1 cellular context compared by ENCODE assay signal in the genomic region with DNA sequence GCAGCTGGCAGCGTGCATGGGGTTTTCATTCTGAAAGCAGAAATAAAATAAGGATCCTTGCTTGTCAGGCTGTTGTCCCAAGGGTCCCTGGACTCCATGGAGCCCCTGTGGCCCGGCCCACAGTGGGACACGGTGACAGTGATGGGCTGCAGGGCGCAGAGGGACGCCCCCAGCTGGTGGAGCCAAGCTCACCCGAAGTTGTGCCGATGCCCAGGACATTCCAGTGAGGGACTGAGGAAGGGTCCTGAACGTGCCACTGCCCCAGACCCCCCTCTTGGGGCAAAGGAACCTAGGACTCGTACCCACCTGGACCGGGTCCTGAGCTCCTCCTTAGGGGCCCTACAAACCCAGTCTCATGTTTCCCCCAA.
TF ChIP-seq lines count a peak whose summit lies in the region.

No MANE protein-coding gene starts in this region.

TF ChIP-seq in GM12878, 131 proteins besides CTCF, POLR2A, EP300 and RAD21:
- TF ChIP-seq SPI1 (IDR thresholded peaks at IDR 0.05; ENCODE audit: borderline replicate concordance, insufficient read depth, low read depth, low read length) (no peak), SUZ12 (IDR thresholded peaks at IDR 0.05; ENCODE audit: unreplicated experiment) (no peak), KAT2A (conservative IDR thresholded peaks at IDR 0.05; ENCODE audit: control insufficient read depth, low read depth, low read length) (no peak), RB1 (IDR thresholded peaks at IDR 0.05; ENCODE audit: borderline replicate concordance) (no peak), YY1 (IDR thresholded peaks at IDR 0.05; ENCODE audit: low read depth, low read length) (no peak), NRF1 (conservative IDR thresholded peaks at IDR 0.05; ENCODE audit: low read depth, low read length) (no peak), ZBTB11 (CRISPR knock-in tag; IDR thresholded peaks at IDR 0.05) (no peak), TCF12 (IDR thresholded peaks at IDR 0.05; ENCODE audit: low read depth, low read length) (no peak), ZSCAN29 (IDR thresholded peaks at IDR 0.05) (no peak), ZBED1 (IDR thresholded peaks at IDR 0.05; ENCODE audit: borderline replicate concordance) (no peak), IKZF2 (IDR thresholded peaks at IDR 0.05) (no peak), NR2C1 (IDR thresholded peaks at IDR 0.05) (no peak)
- TF ChIP-seq, protein P1, sequence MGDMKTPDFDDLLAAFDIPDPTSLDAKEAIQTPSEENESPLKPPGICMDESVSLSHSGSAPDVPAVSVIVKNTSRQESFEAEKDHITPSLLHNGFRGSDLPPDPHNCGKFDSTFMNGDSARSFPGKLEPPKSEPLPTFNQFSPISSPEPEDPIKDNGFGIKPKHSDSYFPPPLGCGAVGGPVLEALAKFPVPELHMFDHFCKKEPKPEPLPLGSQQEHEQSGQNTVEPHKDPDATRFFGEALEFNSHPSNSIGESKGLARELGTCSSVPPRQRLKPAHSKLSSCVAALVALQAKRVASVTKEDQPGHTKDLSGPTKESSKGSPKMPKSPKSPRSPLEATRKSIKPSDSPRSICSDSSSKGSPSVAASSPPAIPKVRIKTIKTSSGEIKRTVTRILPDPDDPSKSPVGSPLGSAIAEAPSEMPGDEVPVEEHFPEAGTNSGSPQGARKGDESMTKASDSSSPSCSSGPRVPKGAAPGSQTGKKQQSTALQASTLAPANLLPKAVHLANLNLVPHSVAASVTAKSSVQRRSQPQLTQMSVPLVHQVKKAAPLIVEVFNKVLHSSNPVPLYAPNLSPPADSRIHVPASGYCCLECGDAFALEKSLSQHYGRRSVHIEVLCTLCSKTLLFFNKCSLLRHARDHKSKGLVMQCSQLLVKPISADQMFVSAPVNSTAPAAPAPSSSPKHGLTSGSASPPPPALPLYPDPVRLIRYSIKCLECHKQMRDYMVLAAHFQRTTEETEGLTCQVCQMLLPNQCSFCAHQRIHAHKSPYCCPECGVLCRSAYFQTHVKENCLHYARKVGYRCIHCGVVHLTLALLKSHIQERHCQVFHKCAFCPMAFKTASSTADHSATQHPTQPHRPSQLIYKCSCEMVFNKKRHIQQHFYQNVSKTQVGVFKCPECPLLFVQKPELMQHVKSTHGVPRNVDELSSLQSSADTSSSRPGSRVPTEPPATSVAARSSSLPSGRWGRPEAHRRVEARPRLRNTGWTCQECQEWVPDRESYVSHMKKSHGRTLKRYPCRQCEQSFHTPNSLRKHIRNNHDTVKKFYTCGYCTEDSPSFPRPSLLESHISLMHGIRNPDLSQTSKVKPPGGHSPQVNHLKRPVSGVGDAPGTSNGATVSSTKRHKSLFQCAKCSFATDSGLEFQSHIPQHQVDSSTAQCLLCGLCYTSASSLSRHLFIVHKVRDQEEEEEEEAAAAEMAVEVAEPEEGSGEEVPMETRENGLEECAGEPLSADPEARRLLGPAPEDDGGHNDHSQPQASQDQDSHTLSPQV (IDR thresholded peaks at IDR 0.05), result no peak
- TF ChIP-seq, protein P2, sequence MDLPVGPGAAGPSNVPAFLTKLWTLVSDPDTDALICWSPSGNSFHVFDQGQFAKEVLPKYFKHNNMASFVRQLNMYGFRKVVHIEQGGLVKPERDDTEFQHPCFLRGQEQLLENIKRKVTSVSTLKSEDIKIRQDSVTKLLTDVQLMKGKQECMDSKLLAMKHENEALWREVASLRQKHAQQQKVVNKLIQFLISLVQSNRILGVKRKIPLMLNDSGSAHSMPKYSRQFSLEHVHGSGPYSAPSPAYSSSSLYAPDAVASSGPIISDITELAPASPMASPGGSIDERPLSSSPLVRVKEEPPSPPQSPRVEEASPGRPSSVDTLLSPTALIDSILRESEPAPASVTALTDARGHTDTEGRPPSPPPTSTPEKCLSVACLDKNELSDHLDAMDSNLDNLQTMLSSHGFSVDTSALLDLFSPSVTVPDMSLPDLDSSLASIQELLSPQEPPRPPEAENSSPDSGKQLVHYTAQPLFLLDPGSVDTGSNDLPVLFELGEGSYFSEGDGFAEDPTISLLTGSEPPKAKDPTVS (IDR thresholded peaks at IDR 0.05; ENCODE audit: low read depth, low read length), result no peak
- TF ChIP-seq, protein P3, sequence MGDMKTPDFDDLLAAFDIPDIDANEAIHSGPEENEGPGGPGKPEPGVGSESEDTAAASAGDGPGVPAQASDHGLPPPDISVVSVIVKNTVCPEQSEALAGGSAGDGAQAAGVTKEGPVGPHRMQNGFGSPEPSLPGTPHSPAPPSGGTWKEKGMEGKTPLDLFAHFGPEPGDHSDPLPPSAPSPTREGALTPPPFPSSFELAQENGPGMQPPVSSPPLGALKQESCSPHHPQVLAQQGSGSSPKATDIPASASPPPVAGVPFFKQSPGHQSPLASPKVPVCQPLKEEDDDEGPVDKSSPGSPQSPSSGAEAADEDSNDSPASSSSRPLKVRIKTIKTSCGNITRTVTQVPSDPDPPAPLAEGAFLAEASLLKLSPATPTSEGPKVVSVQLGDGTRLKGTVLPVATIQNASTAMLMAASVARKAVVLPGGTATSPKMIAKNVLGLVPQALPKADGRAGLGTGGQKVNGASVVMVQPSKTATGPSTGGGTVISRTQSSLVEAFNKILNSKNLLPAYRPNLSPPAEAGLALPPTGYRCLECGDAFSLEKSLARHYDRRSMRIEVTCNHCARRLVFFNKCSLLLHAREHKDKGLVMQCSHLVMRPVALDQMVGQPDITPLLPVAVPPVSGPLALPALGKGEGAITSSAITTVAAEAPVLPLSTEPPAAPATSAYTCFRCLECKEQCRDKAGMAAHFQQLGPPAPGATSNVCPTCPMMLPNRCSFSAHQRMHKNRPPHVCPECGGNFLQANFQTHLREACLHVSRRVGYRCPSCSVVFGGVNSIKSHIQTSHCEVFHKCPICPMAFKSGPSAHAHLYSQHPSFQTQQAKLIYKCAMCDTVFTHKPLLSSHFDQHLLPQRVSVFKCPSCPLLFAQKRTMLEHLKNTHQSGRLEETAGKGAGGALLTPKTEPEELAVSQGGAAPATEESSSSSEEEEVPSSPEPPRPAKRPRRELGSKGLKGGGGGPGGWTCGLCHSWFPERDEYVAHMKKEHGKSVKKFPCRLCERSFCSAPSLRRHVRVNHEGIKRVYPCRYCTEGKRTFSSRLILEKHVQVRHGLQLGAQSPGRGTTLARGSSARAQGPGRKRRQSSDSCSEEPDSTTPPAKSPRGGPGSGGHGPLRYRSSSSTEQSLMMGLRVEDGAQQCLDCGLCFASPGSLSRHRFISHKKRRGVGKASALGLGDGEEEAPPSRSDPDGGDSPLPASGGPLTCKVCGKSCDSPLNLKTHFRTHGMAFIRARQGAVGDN (IDR thresholded peaks at IDR 0.05), result no peak
